Comparison of ENCODE assay signal across 1 cellular context in genomic region chr10:30488319-30488718, GRCh38.
TF ChIP-seq lines count a peak whose summit lies in the region.

No MANE protein-coding gene starts in this region.

TF ChIP-seq in H1, 55 proteins besides CTCF, POLR2A, EP300 and RAD21:
- TF ChIP-seq E2F6 (IDR thresholded peaks at IDR 0.05) (no peak), SP1 (IDR thresholded peaks at IDR 0.05; ENCODE audit: low read depth, low read length) (no peak), CHD1 (IDR thresholded peaks at IDR 0.05; ENCODE audit: low read depth, low read length) (no peak), CHD7 (IDR thresholded peaks at IDR 0.05; ENCODE audit: insufficient replicate concordance, low read length) (no peak), ATF3 (IDR thresholded peaks at IDR 0.05; ENCODE audit: insufficient read depth, low read depth, low read length) (no peak), SUZ12 (IDR thresholded peaks at IDR 0.05; ENCODE audit: low read length) (no peak), SIN3A (conservative IDR thresholded peaks at IDR 0.05 in 1 of 2, IDR thresholded peaks at IDR 0.05 in 1 of 2; ENCODE audit: low read depth in 1 of 2, low read length in 2 of 2) (no peak), GABPA (IDR thresholded peaks at IDR 0.05; ENCODE audit: borderline replicate concordance, insufficient read depth, low read length) (no peak), RXRA (IDR thresholded peaks at IDR 0.05; ENCODE audit: insufficient read depth, low read depth, low read length) (no peak), BRCA1 (IDR thresholded peaks at IDR 0.05; ENCODE audit: low read depth, low read length) (no peak), KDM4A (IDR thresholded peaks at IDR 0.05; ENCODE audit: low read depth, low read length, severe bottlenecking) (no peak), RNF2 (IDR thresholded peaks at IDR 0.05; ENCODE audit: borderline replicate concordance, low read depth, low read length, missing control alignments, poor library complexity, severe bottlenecking) (no peak), CREB1 (IDR thresholded peaks at IDR 0.05) (no peak), ASH2L (IDR thresholded peaks at IDR 0.05; ENCODE audit: low read length) (no peak), RBBP5 (IDR thresholded peaks at IDR 0.05; ENCODE audit: borderline replicate concordance, low read depth, low read length) (no peak), KDM1A (IDR thresholded peaks at IDR 0.05; ENCODE audit: borderline replicate concordance, low read length) (no peak), TEAD4 (IDR thresholded peaks at IDR 0.05; ENCODE audit: low read depth, low read length) (no peak), RFX5 (IDR thresholded peaks at IDR 0.05; ENCODE audit: borderline replicate concordance, low read depth, low read length) (no peak), CBX5 (IDR thresholded peaks at IDR 0.05; ENCODE audit: low read depth, low read length) (no peak), NRF1 (IDR thresholded peaks at IDR 0.05; ENCODE audit: low read depth, low read length) (no peak)
